Comparison of ENCODE assay signal across 2 cellular contexts in genomic region chr17:49575524-49576120, GRCh38.
A peak's percentile ranks its signal among the peaks of the same experiment; 100 is the strongest.
TF ChIP-seq lines count a peak whose summit lies in the region.

Gene NXPH3 (plus strand): TSS chr17:49575871. CDS start chr17:49576220, 349 bp downstream.

TF ChIP-seq in WTC11, 78 proteins besides CTCF, POLR2A, EP300 and RAD21 (continued from another document and continues in another):
- TF ChIP-seq, protein P1, sequence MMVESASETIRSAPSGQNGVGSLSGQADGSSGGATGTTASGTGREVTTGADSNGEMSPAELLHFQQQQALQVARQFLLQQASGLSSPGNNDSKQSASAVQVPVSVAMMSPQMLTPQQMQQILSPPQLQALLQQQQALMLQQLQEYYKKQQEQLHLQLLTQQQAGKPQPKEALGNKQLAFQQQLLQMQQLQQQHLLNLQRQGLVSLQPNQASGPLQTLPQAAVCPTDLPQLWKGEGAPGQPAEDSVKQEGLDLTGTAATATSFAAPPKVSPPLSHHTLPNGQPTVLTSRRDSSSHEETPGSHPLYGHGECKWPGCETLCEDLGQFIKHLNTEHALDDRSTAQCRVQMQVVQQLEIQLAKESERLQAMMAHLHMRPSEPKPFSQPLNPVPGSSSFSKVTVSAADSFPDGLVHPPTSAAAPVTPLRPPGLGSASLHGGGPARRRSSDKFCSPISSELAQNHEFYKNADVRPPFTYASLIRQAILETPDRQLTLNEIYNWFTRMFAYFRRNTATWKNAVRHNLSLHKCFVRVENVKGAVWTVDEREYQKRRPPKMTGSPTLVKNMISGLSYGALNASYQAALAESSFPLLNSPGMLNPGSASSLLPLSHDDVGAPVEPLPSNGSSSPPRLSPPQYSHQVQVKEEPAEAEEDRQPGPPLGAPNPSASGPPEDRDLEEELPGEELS (CRISPR knock-in tag; IDR thresholded peaks at IDR 0.05), result no peak
- TF ChIP-seq KAT7 (CRISPR knock-in tag; IDR thresholded peaks at IDR 0.05; ENCODE audit: borderline replicate concordance), result peak; percentile 33; the same call in 1 of the 2 replicates
- TF ChIP-seq SOX15 (CRISPR knock-in tag; IDR thresholded peaks at IDR 0.05), result no peak
- TF ChIP-seq, protein P2, sequence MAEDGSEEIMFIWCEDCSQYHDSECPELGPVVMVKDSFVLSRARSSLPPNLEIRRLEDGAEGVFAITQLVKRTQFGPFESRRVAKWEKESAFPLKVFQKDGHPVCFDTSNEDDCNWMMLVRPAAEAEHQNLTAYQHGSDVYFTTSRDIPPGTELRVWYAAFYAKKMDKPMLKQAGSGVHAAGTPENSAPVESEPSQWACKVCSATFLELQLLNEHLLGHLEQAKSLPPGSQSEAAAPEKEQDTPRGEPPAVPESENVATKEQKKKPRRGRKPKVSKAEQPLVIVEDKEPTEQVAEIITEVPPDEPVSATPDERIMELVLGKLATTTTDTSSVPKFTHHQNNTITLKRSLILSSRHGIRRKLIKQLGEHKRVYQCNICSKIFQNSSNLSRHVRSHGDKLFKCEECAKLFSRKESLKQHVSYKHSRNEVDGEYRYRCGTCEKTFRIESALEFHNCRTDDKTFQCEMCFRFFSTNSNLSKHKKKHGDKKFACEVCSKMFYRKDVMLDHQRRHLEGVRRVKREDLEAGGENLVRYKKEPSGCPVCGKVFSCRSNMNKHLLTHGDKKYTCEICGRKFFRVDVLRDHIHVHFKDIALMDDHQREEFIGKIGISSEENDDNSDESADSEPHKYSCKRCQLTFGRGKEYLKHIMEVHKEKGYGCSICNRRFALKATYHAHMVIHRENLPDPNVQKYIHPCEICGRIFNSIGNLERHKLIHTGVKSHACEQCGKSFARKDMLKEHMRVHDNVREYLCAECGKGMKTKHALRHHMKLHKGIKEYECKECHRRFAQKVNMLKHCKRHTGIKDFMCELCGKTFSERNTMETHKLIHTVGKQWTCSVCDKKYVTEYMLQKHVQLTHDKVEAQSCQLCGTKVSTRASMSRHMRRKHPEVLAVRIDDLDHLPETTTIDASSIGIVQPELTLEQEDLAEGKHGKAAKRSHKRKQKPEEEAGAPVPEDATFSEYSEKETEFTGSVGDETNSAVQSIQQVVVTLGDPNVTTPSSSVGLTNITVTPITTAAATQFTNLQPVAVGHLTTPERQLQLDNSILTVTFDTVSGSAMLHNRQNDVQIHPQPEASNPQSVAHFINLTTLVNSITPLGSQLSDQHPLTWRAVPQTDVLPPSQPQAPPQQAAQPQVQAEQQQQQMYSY (CRISPR knock-in tag; IDR thresholded peaks at IDR 0.05), result no peak
- peak; percentile 40 for TF ChIP-seq HMGXB4 (CRISPR knock-in tag; IDR thresholded peaks at IDR 0.05)
- TF ChIP-seq, protein P3, sequence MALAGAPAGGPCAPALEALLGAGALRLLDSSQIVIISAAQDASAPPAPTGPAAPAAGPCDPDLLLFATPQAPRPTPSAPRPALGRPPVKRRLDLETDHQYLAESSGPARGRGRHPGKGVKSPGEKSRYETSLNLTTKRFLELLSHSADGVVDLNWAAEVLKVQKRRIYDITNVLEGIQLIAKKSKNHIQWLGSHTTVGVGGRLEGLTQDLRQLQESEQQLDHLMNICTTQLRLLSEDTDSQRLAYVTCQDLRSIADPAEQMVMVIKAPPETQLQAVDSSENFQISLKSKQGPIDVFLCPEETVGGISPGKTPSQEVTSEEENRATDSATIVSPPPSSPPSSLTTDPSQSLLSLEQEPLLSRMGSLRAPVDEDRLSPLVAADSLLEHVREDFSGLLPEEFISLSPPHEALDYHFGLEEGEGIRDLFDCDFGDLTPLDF (CRISPR knock-in tag; IDR thresholded peaks at IDR 0.05), result no peak
- TF ChIP-seq TEAD1 (CRISPR knock-in tag; IDR thresholded peaks at IDR 0.05), result no peak; the same call in 1 of the 2 replicates
- TF ChIP-seq, protein P4, sequence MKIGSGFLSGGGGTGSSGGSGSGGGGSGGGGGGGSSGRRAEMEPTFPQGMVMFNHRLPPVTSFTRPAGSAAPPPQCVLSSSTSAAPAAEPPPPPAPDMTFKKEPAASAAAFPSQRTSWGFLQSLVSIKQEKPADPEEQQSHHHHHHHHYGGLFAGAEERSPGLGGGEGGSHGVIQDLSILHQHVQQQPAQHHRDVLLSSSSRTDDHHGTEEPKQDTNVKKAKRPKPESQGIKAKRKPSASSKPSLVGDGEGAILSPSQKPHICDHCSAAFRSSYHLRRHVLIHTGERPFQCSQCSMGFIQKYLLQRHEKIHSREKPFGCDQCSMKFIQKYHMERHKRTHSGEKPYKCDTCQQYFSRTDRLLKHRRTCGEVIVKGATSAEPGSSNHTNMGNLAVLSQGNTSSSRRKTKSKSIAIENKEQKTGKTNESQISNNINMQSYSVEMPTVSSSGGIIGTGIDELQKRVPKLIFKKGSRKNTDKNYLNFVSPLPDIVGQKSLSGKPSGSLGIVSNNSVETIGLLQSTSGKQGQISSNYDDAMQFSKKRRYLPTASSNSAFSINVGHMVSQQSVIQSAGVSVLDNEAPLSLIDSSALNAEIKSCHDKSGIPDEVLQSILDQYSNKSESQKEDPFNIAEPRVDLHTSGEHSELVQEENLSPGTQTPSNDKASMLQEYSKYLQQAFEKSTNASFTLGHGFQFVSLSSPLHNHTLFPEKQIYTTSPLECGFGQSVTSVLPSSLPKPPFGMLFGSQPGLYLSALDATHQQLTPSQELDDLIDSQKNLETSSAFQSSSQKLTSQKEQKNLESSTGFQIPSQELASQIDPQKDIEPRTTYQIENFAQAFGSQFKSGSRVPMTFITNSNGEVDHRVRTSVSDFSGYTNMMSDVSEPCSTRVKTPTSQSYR (CRISPR knock-in tag; IDR thresholded peaks at IDR 0.05), result no peak
- TF ChIP-seq, protein P5, sequence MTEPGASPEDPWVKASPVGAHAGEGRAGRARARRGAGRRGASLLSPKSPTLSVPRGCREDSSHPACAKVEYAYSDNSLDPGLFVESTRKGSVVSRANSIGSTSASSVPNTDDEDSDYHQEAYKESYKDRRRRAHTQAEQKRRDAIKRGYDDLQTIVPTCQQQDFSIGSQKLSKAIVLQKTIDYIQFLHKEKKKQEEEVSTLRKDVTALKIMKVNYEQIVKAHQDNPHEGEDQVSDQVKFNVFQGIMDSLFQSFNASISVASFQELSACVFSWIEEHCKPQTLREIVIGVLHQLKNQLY (CRISPR knock-in tag; IDR thresholded peaks at IDR 0.05), result no peak
- no peak for TF ChIP-seq ZNF219 (CRISPR knock-in tag; IDR thresholded peaks at IDR 0.05; ENCODE audit: borderline replicate concordance)
- no peak for TF ChIP-seq FOXK1 (CRISPR knock-in tag; IDR thresholded peaks at IDR 0.05)

TF ChIP-seq in HepG2, 621 proteins besides CTCF, POLR2A, EP300 and RAD21 (continued from another document and continues in another):
- TF ChIP-seq ZNF343 (CRISPR knock-in tag; IDR thresholded peaks at IDR 0.05) (no peak), PITX1 (CRISPR knock-in tag; IDR thresholded peaks at IDR 0.05) (no peak), ZNF782 (CRISPR knock-in tag; IDR thresholded peaks at IDR 0.05; ENCODE audit: borderline replicate concordance) (no peak), LRRFIP1 (CRISPR knock-in tag; conservative IDR thresholded peaks at IDR 0.05) (no peak), RBAK (CRISPR knock-in tag; IDR thresholded peaks at IDR 0.05) (no peak), MAX (IDR thresholded peaks at IDR 0.05) (no peak; the same call in 1 of the 2 replicates), HOXA7 (CRISPR knock-in tag; IDR thresholded peaks at IDR 0.05) (no peak), MAF1 (CRISPR knock-in tag; IDR thresholded peaks at IDR 0.05; ENCODE audit: borderline replicate concordance) (no peak), THAP7 (CRISPR knock-in tag; IDR thresholded peaks at IDR 0.05) (no peak), CERS6 (CRISPR knock-in tag; IDR thresholded peaks at IDR 0.05) (no peak), ZMYM3 (CRISPR knock-in tag; IDR thresholded peaks at IDR 0.05) (peak; percentile 60), TFAP4 (IDR thresholded peaks at IDR 0.05; ENCODE audit: borderline replicate concordance, low read depth) (peak; percentile 72; the same call in 1 of the 2 replicates), ETV5 (CRISPR knock-in tag; IDR thresholded peaks at IDR 0.05; ENCODE audit: borderline replicate concordance) (peak; percentile 10; the same call in 1 of the 2 replicates), HNRNPK (IDR thresholded peaks at IDR 0.05; ENCODE audit: low read depth, low read length, poor library complexity, severe bottlenecking) (no peak), TOPORS (CRISPR knock-in tag; IDR thresholded peaks at IDR 0.05) (no peak), ZNF616 (CRISPR knock-in tag; IDR thresholded peaks at IDR 0.05; ENCODE audit: low read depth) (peak; percentile 78; the same call in 1 of the 2 replicates), STAG1 (CRISPR knock-in tag; IDR thresholded peaks at IDR 0.05) (peak; percentile 49), PPARG (CRISPR knock-in tag; conservative IDR thresholded peaks at IDR 0.05) (no peak)
- TF ChIP-seq, protein P6, sequence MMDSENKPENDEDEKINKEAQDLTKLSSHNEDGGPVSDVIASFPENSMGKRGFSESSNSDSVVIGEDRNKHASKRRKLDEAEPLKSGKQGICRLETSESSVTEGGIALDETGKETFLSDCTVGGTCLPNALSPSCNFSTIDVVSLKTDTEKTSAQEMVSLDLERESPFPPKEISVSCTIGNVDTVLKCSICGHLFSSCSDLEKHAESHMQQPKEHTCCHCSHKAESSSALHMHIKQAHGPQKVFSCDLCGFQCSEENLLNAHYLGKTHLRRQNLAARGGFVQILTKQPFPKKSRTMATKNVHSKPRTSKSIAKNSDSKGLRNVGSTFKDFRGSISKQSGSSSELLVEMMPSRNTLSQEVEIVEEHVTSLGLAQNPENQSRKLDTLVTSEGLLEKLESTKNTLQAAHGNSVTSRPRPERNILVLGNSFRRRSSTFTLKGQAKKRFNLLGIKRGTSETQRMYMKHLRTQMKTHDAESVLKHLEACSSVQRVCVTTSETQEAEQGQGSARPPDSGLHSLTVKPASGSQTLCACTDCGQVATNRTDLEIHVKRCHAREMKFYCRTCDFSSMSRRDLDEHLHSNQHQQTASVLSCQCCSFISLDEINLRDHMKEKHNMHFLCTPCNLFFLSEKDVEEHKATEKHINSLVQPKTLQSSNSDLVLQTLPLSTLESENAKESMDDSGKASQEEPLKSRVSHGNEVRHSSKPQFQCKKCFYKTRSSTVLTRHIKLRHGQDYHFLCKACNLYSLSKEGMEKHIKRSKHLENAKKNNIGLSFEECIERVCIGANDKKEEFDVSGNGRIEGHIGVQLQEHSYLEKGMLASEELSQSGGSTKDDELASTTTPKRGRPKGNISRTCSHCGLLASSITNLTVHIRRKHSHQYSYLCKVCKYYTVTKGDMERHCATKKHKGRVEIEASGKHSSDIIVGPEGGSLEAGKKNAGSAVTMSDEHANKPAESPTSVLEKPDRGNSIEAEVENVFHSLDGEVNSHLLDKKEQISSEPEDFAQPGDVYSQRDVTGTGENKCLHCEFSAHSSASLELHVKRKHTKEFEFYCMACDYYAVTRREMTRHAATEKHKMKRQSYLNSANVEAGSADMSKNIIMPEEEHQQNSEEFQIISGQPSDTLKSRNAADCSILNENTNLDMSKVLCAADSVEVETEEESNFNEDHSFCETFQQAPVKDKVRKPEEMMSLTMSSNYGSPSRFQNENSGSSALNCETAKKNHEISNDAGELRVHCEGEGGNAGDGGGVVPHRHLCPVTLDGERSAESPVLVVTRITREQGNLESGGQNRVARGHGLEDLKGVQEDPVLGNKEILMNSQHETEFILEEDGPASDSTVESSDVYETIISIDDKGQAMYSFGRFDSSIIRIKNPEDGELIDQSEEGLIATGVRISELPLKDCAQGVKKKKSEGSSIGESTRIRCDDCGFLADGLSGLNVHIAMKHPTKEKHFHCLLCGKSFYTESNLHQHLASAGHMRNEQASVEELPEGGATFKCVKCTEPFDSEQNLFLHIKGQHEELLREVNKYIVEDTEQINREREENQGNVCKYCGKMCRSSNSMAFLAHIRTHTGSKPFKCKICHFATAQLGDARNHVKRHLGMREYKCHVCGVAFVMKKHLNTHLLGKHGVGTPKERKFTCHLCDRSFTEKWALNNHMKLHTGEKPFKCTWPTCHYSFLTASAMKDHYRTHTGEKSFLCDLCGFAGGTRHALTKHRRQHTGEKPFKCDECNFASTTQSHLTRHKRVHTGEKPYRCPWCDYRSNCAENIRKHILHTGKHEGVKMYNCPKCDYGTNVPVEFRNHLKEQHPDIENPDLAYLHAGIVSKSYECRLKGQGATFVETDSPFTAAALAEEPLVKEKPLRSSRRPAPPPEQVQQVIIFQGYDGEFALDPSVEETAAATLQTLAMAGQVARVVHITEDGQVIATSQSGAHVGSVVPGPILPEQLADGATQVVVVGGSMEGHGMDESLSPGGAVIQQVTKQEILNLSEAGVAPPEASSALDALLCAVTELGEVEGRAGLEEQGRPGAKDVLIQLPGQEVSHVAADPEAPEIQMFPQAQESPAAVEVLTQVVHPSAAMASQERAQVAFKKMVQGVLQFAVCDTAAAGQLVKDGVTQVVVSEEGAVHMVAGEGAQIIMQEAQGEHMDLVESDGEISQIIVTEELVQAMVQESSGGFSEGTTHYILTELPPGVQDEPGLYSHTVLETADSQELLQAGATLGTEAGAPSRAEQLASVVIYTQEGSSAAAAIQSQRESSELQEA (CRISPR knock-in tag; IDR thresholded peaks at IDR 0.05; ENCODE audit: not compliant biosample characterization), result no peak
